19 cellular contexts compared by ENCODE assay signal in the genomic region with DNA sequence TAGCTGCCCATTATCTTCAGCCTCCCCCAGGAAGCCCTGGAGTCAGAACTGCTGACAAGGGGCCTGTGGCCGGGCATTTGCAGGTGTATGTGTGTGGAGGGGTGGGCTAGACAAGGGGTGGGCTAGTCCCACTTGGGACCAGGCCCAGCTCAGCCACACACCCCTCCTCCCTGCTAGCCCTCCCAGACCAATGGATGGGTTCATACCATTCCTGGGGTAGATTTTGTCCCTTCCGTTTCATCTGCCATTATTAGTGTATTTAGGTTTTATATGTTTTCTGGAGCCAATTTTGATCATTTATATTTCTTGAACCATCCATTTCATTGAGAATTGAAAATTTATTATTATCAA. TPM values are rescaled to one million over a fixed set of nuclear protein-coding genes. Genes with fewer than 3 reads are reported as not detected.
DNase-seq lines count a peak whose midpoint lies in the region; ATAC-seq and TF ChIP-seq lines count a peak whose summit lies in the region.
"Had no signal": no experiment of that assay in that cellular context is flagged by ENCODE, and none has a peak within 500 bp of the region (broad histone marks: within the 10 kb centered on the region; RNA-seq: fewer than 3 reads in every experiment).

No MANE protein-coding gene starts in this region.

- H3K4me3 ChIP-seq in right atrium auricular region (no peak overlapping the region), osteoblast (ENCODE audit: insufficient read depth, low read length) (no peak overlapping the region)

- peak overlapping the region; percentile 40 for H2AFZ ChIP-seq in osteoblast (ENCODE audit: low read length)

- peaks cover 8% of the 10 kb centered on the region for H4K20me1 ChIP-seq in osteoblast (ENCODE audit: insufficient read depth, low read length)

- TF ChIP-seq CTCF in right atrium auricular region (IDR thresholded peaks at IDR 0.05) (no peak), osteoblast (IDR thresholded peaks at IDR 0.05; ENCODE audit: extremely low read depth, low read depth, low read length) (no peak)

- H3K9me3 ChIP-seq in right atrium auricular region, result no peaks in the 10 kb centered on the region
- H3K9me3 ChIP-seq in osteoblast (ENCODE audit: low read depth, low read length), result no peaks in the 10 kb centered on the region

- DNase-seq in right atrium auricular region (ENCODE audit: low spot score) (no peak), Right ventricle myocardium superior (no peak), caudate nucleus (lab: John Stamatoyannopoulos, UW) (no peak), osteoblast (ENCODE audit: insufficient read length, low spot score, missing footprints) (no peak), NK-92 (lab: John Stamatoyannopoulos, UW; ENCODE audit: unreplicated experiment) (no peak), NCI-H187 treated with DMSO at 0.1 percent for 48 hours (lab: John Stamatoyannopoulos, UW) (no peak)
- no peak for DNase-seq in T-helper 2 cell treated with Interferon-gamma antibody and Interleukin-4, amounts not matched to agents 5 μg/mL and 100 μg/mL, for 36 hours (ENCODE audit: low spot score)
- DNase-seq in activated CD8-positive, alpha-beta memory T cell treated with anti-CD3 and anti-CD28 coated beads, Interleukin-2, amount 50 U/mL, for 48 hours, result no peak
- DNase-seq: activated B cell treated with CpG ODN at 0.5 μM for 24 hours; activated CD8-positive, alpha-beta T cell treated with anti-CD3 and anti-CD28 coated beads, Interleukin-2, amount 10 ng/mL, durations not matched to agents 7 days and 5 days; CD4-positive, alpha-beta memory T cell; central memory CD4-positive, alpha-beta T cell; effector memory CD4-positive, alpha-beta T cell; NCI-H345; NK-92 treated with Interleukin-12 subunit alpha and Interleukin-12 subunit beta, amount 100 ng/mL, for 24 hours; SHP77; stimulated activated naive B cell treated with anti-CD40 and anti-IgM and Interleukin-4, amounts not matched to agents 10 μg/mL and 1 μg/mL and 100 μg/mL, for 72 hours had no signal

- no peaks in the 10 kb centered on the region for H3K4me1 Mint-ChIP-seq in T-helper 2 cell treated with Interferon-gamma antibody and Interleukin-4, amounts not matched to agents 5 μg/mL and 100 μg/mL, for 36 hours (ENCODE audit: low read depth)
- H3K4me1 Mint-ChIP-seq: activated B cell treated with CpG ODN at 0.5 μM for 24 hours; CD4-positive, alpha-beta memory T cell; stimulated activated naive B cell treated with anti-CD40 and anti-IgM and Interleukin-4, amounts not matched to agents 10 μg/mL and 1 μg/mL and 100 μg/mL, for 72 hours had no signal

- no peaks in the 10 kb centered on the region for H3K9me3 Mint-ChIP-seq in T-helper 2 cell treated with Interferon-gamma antibody and Interleukin-4, amounts not matched to agents 5 μg/mL and 100 μg/mL, for 36 hours
- H3K9me3 Mint-ChIP-seq: activated B cell treated with CpG ODN at 0.5 μM for 24 hours; CD4-positive, alpha-beta memory T cell; stimulated activated naive B cell treated with anti-CD40 and anti-IgM and Interleukin-4, amounts not matched to agents 10 μg/mL and 1 μg/mL and 100 μg/mL, for 72 hours had no signal

- H3K36me3 ChIP-seq in right atrium auricular region (no peaks in the 10 kb centered on the region), osteoblast (ENCODE audit: insufficient read depth, low read length) (no peaks in the 10 kb centered on the region)

- H3K4me3 Mint-ChIP-seq in T-helper 2 cell treated with Interferon-gamma antibody and Interleukin-4, amounts not matched to agents 5 μg/mL and 100 μg/mL, for 36 hours, result no peak overlapping the region
- H3K4me3 Mint-ChIP-seq: activated B cell treated with CpG ODN at 0.5 μM for 24 hours; activated CD8-positive, alpha-beta T cell treated with anti-CD3 and anti-CD28 coated beads, Interleukin-2, amount 10 ng/mL, durations not matched to agents 7 days and 5 days; activated naive CD8-positive, alpha-beta T cell; CD4-positive, alpha-beta memory T cell; stimulated activated naive B cell treated with anti-CD40 and anti-IgM and Interleukin-4, amounts not matched to agents 10 μg/mL and 1 μg/mL and 100 μg/mL, for 72 hours had no signal

- ATAC-seq in Right ventricle myocardium superior (ENCODE audit: poor library complexity), result no peak
- ATAC-seq: activated CD8-positive, alpha-beta T cell treated with anti-CD3 and anti-CD28 coated beads, Interleukin-2, amount 10 ng/mL, durations not matched to agents 7 days and 5 days; stimulated activated naive B cell treated with anti-CD40 and anti-IgM and Interleukin-4, amounts not matched to agents 10 μg/mL and 1 μg/mL and 100 μg/mL, for 72 hours had no signal

- no peaks in the 10 kb centered on the region for H3K36me3 Mint-ChIP-seq in T-helper 2 cell treated with Interferon-gamma antibody and Interleukin-4, amounts not matched to agents 5 μg/mL and 100 μg/mL, for 36 hours (ENCODE audit: low read depth)
- H3K36me3 Mint-ChIP-seq: activated naive CD8-positive, alpha-beta T cell; CD4-positive, alpha-beta memory T cell; stimulated activated naive B cell treated with anti-CD40 and anti-IgM and Interleukin-4, amounts not matched to agents 10 μg/mL and 1 μg/mL and 100 μg/mL, for 72 hours had no signal

- no peak overlapping the region for H3K27ac Mint-ChIP-seq in T-helper 2 cell treated with Interferon-gamma antibody and Interleukin-4, amounts not matched to agents 5 μg/mL and 100 μg/mL, for 36 hours
- H3K27ac Mint-ChIP-seq: activated B cell treated with CpG ODN at 0.5 μM for 24 hours; activated CD8-positive, alpha-beta T cell treated with anti-CD3 and anti-CD28 coated beads, Interleukin-2, amount 10 ng/mL, durations not matched to agents 7 days and 5 days; activated naive CD8-positive, alpha-beta T cell; CD4-positive, alpha-beta memory T cell had no signal

- H3K4me2 ChIP-seq in osteoblast (ENCODE audit: insufficient read depth, low read length), result peak overlapping the region; percentile 71

- no peaks in the 10 kb centered on the region for H3K27me3 ChIP-seq in right atrium auricular region
- H3K27me3 ChIP-seq in osteoblast (ENCODE audit: insufficient read depth, low read length), result no peaks in the 10 kb centered on the region

- H3K79me2 ChIP-seq in osteoblast (ENCODE audit: insufficient read depth, low read length), result peaks cover 32% of the 10 kb centered on the region

- peaks cover 2% of the 10 kb centered on the region for H3K27me3 Mint-ChIP-seq in T-helper 2 cell treated with Interferon-gamma antibody and Interleukin-4, amounts not matched to agents 5 μg/mL and 100 μg/mL, for 36 hours (ENCODE audit: low read depth)
- H3K27me3 Mint-ChIP-seq: activated naive CD8-positive, alpha-beta T cell had no signal

- H3K4me1 ChIP-seq in right atrium auricular region (peaks cover 0 to 69% of the 10 kb centered on the region in 2 donors), osteoblast (ENCODE audit: insufficient read depth, low read length) (peaks cover 24% of the 10 kb centered on the region)

- intact Hi-C loops in Right ventricle myocardium superior (cut with DNase I), result no loop called here

- H3K27ac ChIP-seq in right atrium auricular region, result peak overlapping the region; percentile 73 to 95
- H3K27ac ChIP-seq in caudate nucleus (ENCODE audit: low read depth, low read length), result peak overlapping the region; percentile 56
- peak overlapping the region; percentile 97 for H3K27ac ChIP-seq in osteoblast (ENCODE audit: low read depth, low read length)

RNA-seq across cellular contexts. Expression of gene MRAS, which starts 42.2 kb away (rescaled TPM):
- 100 to 1,000 TPM; 174 to 288 TPM for total RNA-seq in right atrium auricular region
- total RNA-seq in Right ventricle myocardium superior, result 368 TPM
- 80.7 and 81.6 TPM in 2 replicates for total RNA-seq in osteoblast
- total RNA-seq: activated CD8-positive, alpha-beta T cell treated with anti-CD3 and anti-CD28 coated beads, Interleukin-2, amount 10 ng/mL, durations not matched to agents 7 days and 5 days; T-helper 2 cell treated with Interferon-gamma antibody and Interleukin-4, amounts not matched to agents 100 ng/mL and 5 ng/mL, for 36 hours had no signal

RNA-seq across cellular contexts. Expression of gene ESYT3, which starts 43.9 kb away (rescaled TPM):
- total RNA-seq in right atrium auricular region, result 1 to 10 TPM; 1.6 to 2.6 TPM
- 0.65 TPM for total RNA-seq in Right ventricle myocardium superior
- total RNA-seq in osteoblast, result 0.59 and 0.72 TPM in 2 replicates
- total RNA-seq: activated B cell treated with CpG ODN at 0.5 μM for 24 hours had no signal
